Comparison of ENCODE assay signal across 8 cellular contexts in genomic region chr12:11581179-11581755, GRCh38.
A peak's percentile ranks its signal among the peaks of the same experiment; 100 is the strongest.
DNase-seq lines count a peak whose midpoint lies in the region; ATAC-seq and TF ChIP-seq lines count a peak whose summit lies in the region.

No MANE protein-coding gene starts in this region.

- TF ChIP-seq CTCF in NB4 (IDR thresholded peaks at IDR 0.05; ENCODE audit: low read depth, low read length) (peak; percentile 4), heart left ventricle (IDR thresholded peaks at IDR 0.05) (peak; percentile 49 to 81 (median 72)), sigmoid colon (IDR thresholded peaks at IDR 0.05) (peak; percentile 28 to 80 (median 56))

- TF ChIP-seq POLR2A in NB4 (IDR thresholded peaks at IDR 0.05; ENCODE audit: extremely low read depth, insufficient read length), result no peak
- no peak for TF ChIP-seq POLR2A in heart left ventricle (IDR thresholded peaks at IDR 0.05)
- TF ChIP-seq POLR2A in sigmoid colon (IDR thresholded peaks at IDR 0.05), result no peak

- H3K4me3 ChIP-seq in NB4 (ENCODE audit: low read depth, low read length) (no peak overlapping the region), heart left ventricle (no peak overlapping the region), sigmoid colon (no peak overlapping the region)

- H3K4me1 ChIP-seq in heart left ventricle (peaks cover 0 to 25% (median 0%) of the 10 kb centered on the region in 12 donors), sigmoid colon (peaks cover 0 to 33% (median 20%) of the 10 kb centered on the region in 4 donors)

- DNase-seq in ELF-1 (ENCODE audit: low read depth, low spot score) (peak; percentile 21), NB4 (ENCODE audit: low read depth) (peak; percentile 81), heart left ventricle (peak in 4 of 5 donors; percentile 44 to 63 (median 57)), sigmoid colon (peak; percentile 81)
- peak; percentile 64 for DNase-seq in activated naive CD4-positive, alpha-beta T cell treated with anti-CD3 and anti-CD28 coated beads, Interleukin-2, amount 50 U/mL, for 16 hours

- no peaks in the 10 kb centered on the region for H3K27me3 ChIP-seq in heart left ventricle
- no peaks in the 10 kb centered on the region for H3K27me3 ChIP-seq in sigmoid colon

- H3K36me3 ChIP-seq in heart left ventricle (no peaks in the 10 kb centered on the region), sigmoid colon (no peaks in the 10 kb centered on the region)

- peak; percentile 19; the same call in 1 of the 3 replicates for ATAC-seq in SK-N-SH treated with all-trans-retinoic acid at 6 μM for 48 hours
- ATAC-seq in heart left ventricle, result peak in 1 of 4 donors; percentile 31
- no peak for ATAC-seq in GM19452 (IDR thresholded peaks at IDR 0.05; ENCODE audit: unreplicated experiment)
- no peak for ATAC-seq in HG03039 (IDR thresholded peaks at IDR 0.05; ENCODE audit: unreplicated experiment)

- H3K27ac ChIP-seq in heart left ventricle (no peak overlapping the region), sigmoid colon (peak overlapping the region in 2 of 4 donors; percentile 59 to 69)

- WGBS in heart left ventricle, 4 donors, result 2 to 10% (median 5%) methylated on average over 2 of the region's 2 CpGs
- WGBS in sigmoid colon, 2 donors, result 6 to 10% methylated on average over 2 of the region's 2 CpGs

- H3K9me3 ChIP-seq in heart left ventricle (no peaks in the 10 kb centered on the region), sigmoid colon (no peaks in the 10 kb centered on the region)

- TF ChIP-seq EP300 in sigmoid colon (IDR thresholded peaks at IDR 0.05), result no peak

- intact Hi-C loops in heart left ventricle (cut with DNase I) (loop anchor here (1.0 to 10.0 kb wide), 10 partner anchors 64 to 754 kb away; partner anchors contain the start of gene ETV6 (in 2 of the 10)), sigmoid colon (cut with DNase I) (loop anchor here (5.0 kb wide), 1 partner anchor 66 kb away; the partner anchor contains the start of gene ETV6)

TF ChIP-seq in SK-N-SH treated with all-trans-retinoic acid at 6 μM for 48 hours, 23 proteins besides CTCF, POLR2A, EP300 and RAD21:
- no peak for TF ChIP-seq OSR1 (CRISPR knock-in tag; IDR thresholded peaks at IDR 0.05)
- no peak for TF ChIP-seq ARNTL (CRISPR knock-in tag; IDR thresholded peaks at IDR 0.05; ENCODE audit: borderline replicate concordance, low read depth)
- no peak for TF ChIP-seq ZNF565 (CRISPR knock-in tag; conservative IDR thresholded peaks at IDR 0.05; ENCODE audit: low read depth)
- no peak for TF ChIP-seq CSRNP3 (CRISPR knock-in tag; IDR thresholded peaks at IDR 0.05)
- TF ChIP-seq ZFP3 (CRISPR knock-in tag; IDR thresholded peaks at IDR 0.05), result no peak
- no peak for TF ChIP-seq GLIS3 (CRISPR knock-in tag; IDR thresholded peaks at IDR 0.05)
- TF ChIP-seq TSHZ2 (CRISPR knock-in tag; IDR thresholded peaks at IDR 0.05), result no peak
- TF ChIP-seq PATZ1 (CRISPR knock-in tag; IDR thresholded peaks at IDR 0.05; ENCODE audit: borderline replicate concordance), result no peak

Comparison
In these comparisons a context has a peak if more than half of its experiments do, and no peak if none do; other contexts are left out.
1. DNase-seq: peak in every context shown above with its lines; median percentile 81 in NB4; 81 in sigmoid colon; 64 in activated naive CD4-positive, alpha-beta T cell treated with anti-CD3 and anti-CD28 coated beads, Interleukin-2, amount 50 U/mL, for 16 hours; 57 in heart left ventricle; 21 in ELF-1.
2. CTCF ChIP-seq: peak in every context shown above with its lines; median percentile 72 in heart left ventricle; 56 in sigmoid colon; 4 in NB4.